In genomic region chr2:38572167-38572566, GRCh38 we compare ENCODE assay signal across 11 cellular contexts. TPM values are rescaled to one million over a fixed set of nuclear protein-coding genes. Genes with fewer than 3 reads are reported as not detected.
DNase-seq lines count a peak whose midpoint lies in the region; ATAC-seq, FAIRE-seq and TF ChIP-seq lines count a peak whose summit lies in the region.
"Had no signal": no experiment of that assay in that cellular context is flagged by ENCODE, and none has a peak within 500 bp of the region (broad histone marks: within the 10 kb centered on the region; RNA-seq: fewer than 3 reads in every experiment).

No MANE protein-coding gene starts in this region.

- TF ChIP-seq POLR2A in H54 (IDR thresholded peaks at IDR 0.05; ENCODE audit: low read depth, low read length) = no peak

- no peaks in the 10 kb centered on the region for H3K9me3 Mint-ChIP-seq in activated CD4-positive, alpha-beta T cell treated with anti-CD3 and anti-CD28 coated beads, Interleukin-2, amount 10 ng/mL, durations not matched to agents 7 days and 5 days

- H3K4me3 Mint-ChIP-seq in activated CD4-positive, alpha-beta T cell treated with anti-CD3 and anti-CD28 coated beads, Interleukin-2, amount 10 ng/mL, durations not matched to agents 7 days and 5 days = no peak overlapping the region

- CTCF ChIA-PET in activated CD4-positive, alpha-beta T cell treated with anti-CD3 and anti-CD28 coated beads, Interleukin-2, amount 10 ng/mL, durations not matched to agents 7 days and 5 days (lab: Charles Lee) = interaction anchor here (0.9 kb wide), 1 partner anchor 9 kb away, joined by 3 read pairs; no protein-coding TSS in a partner anchor

- H3K27me3 Mint-ChIP-seq in activated CD4-positive, alpha-beta T cell treated with anti-CD3 and anti-CD28 coated beads, Interleukin-2, amount 10 ng/mL, durations not matched to agents 7 days and 5 days = no peaks in the 10 kb centered on the region

- FAIRE-seq in H54 (lab: Jason Lieb, UNC) = no peak

- DNase-seq in activated CD4-positive, alpha-beta T cell treated with anti-CD3 and anti-CD28 coated beads for 48 hours = peak; percentile 61
- DNase-seq in activated CD4-positive, alpha-beta T cell treated with anti-CD3 and anti-CD28 coated beads, Interleukin-2, amount 10 ng/mL, durations not matched to agents 7 days and 5 days = no peak
- peak; percentile 53 for DNase-seq in SIG-M5 (lab: John Stamatoyannopoulos, UW)
- peak; percentile 44 for DNase-seq in epithelial cell of proximal tubule (ENCODE audit: low read depth)
- DNase-seq in stimulated activated CD4-positive, alpha-beta T cell treated with anti-CD3 and anti-CD28 coated beads, Interleukin-2, amount 100 ng/mL, for 4 hours (ENCODE audit: low read depth) = peak; percentile 47
- no peak for DNase-seq in H54 (ENCODE audit: insufficient read length, low spot score)
- no peak for DNase-seq in A172 (ENCODE audit: low spot score)
- DNase-seq: central memory CD4-positive, alpha-beta T cell; islet precursor cell; NCI-H1694 treated with DMSO at 0.1 percent for 48 hours had no signal

- peaks cover 10% of the 10 kb centered on the region for H3K4me1 Mint-ChIP-seq in activated CD4-positive, alpha-beta T cell treated with anti-CD3 and anti-CD28 coated beads, Interleukin-2, amount 10 ng/mL, durations not matched to agents 7 days and 5 days

- no peak for TF ChIP-seq CTCF in epithelial cell of proximal tubule (conservative IDR thresholded peaks at IDR 0.05; ENCODE audit: low read depth, low read length)

- H3K27ac Mint-ChIP-seq in activated CD4-positive, alpha-beta T cell treated with anti-CD3 and anti-CD28 coated beads, Interleukin-2, amount 10 ng/mL, durations not matched to agents 7 days and 5 days = no peak overlapping the region

- POLR2A ChIA-PET in activated CD4-positive, alpha-beta T cell treated with anti-CD3 and anti-CD28 coated beads, Interleukin-2, amount 10 ng/mL, durations not matched to agents 7 days and 5 days (lab: Charles Lee) = no interaction called here

- peaks cover 37% of the 10 kb centered on the region for H3K36me3 Mint-ChIP-seq in activated CD4-positive, alpha-beta T cell treated with anti-CD3 and anti-CD28 coated beads, Interleukin-2, amount 10 ng/mL, durations not matched to agents 7 days and 5 days (ENCODE audit: low read depth)

- H3K4me3 ChIP-seq in epithelial cell of proximal tubule (ENCODE audit: low read depth, low read length) = no peak overlapping the region

- ATAC-seq in HG02885 (IDR thresholded peaks at IDR 0.05; ENCODE audit: poor library complexity, unreplicated experiment) = no peak

RNA-seq across cellular contexts. Expression of gene HNRNPLL, which starts 30.6 kb away (rescaled TPM):
- total RNA-seq in activated CD4-positive, alpha-beta T cell treated with anti-CD3 and anti-CD28 coated beads, Interleukin-2, amount 10 ng/mL, durations not matched to agents 7 days and 5 days = 10 to 100 TPM; 54.2 to 55.8 TPM
- 27.1 and 29.6 TPM in 2 replicates for total RNA-seq in epithelial cell of proximal tubule
- total RNA-seq in A172 (2014; rRNA removed; shearing (Covaris generic)) = 49.2 and 55.8 TPM in 2 replicates

Comparison
In these comparisons a context has a peak if more than half of its experiments do, and no peak if none do; other contexts are left out.
1. DNase-seq: peak in activated CD4-positive, alpha-beta T cell treated with anti-CD3 and anti-CD28 coated beads for 48 hours (single experiment), SIG-M5 (single experiment), epithelial cell of proximal tubule (single experiment) and stimulated activated CD4-positive, alpha-beta T cell treated with anti-CD3 and anti-CD28 coated beads, Interleukin-2, amount 100 ng/mL, for 4 hours (single experiment); none in activated CD4-positive, alpha-beta T cell treated with anti-CD3 and anti-CD28 coated beads, Interleukin-2, amount 10 ng/mL, durations not matched to agents 7 days and 5 days (single experiment), H54 (single experiment) and A172 (single experiment).